ENCODE assay signal across 18 cellular contexts in the genomic region with DNA sequence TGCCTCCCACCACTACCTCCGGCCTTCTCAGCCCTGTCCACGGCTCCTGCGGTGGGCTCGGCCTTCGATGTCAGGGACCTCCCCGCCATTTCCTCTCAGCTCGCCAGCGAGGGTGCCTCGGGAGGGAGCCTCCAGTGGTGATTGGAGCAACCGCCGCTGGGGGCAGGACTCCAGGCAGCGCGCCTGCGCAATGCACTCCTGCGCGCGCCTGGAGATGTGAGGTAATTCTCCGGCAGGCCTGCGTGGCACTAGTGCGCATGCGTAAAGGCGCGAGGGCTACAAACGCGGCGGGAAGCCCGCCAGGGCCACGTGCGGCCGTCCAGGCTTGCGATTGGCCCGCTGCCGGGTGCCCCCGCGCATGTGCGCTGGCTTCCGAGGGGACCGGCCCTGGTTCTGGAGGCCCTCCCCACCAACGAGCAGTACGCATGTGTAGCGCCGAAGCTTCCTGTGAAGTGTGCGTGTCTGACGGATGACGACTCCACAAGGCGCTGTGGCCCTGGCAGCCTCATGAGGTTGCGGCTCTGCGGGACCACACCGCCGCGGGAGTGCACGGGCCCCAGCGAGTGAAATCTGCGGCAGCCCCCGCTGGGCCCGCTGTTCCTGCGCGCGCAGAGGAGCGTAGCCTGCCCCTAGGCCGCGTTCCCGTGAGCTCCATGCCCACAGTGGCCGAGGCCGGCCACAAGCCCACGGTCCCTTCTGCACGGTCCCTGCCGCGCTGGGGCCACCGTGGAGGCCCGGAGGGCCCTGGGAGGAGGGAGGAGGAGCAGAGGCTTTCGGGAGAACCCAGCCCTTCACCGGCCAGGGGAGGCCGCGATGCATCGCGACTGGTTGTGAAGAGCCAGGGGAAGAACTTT. TPM values are rescaled to one million over a fixed set of nuclear protein-coding genes. Genes with fewer than 3 reads are reported as not detected.
DNase-seq lines count a peak whose midpoint lies in the region; ATAC-seq, FAIRE-seq and TF ChIP-seq lines count a peak whose summit lies in the region.
"Had no signal": no experiment of that assay in that cellular context is flagged by ENCODE, and none has a peak within 500 bp of the region (broad histone marks: within the 10 kb centered on the region; RNA-seq: fewer than 3 reads in every experiment).

SYCE1 (minus strand) TSS at position 143 of the 854 bp plus-strand sequence; CDS start at position 89, 54 bp downstream.

- no peak within 1 kb of the TSS for H3K4me2 ChIP-seq in HepG2 (ENCODE audit: low read depth, low read length)

- no peak within 1 kb of the TSS for H2AFZ ChIP-seq in HepG2 (ENCODE audit: low read length)

- H3K36me3 ChIP-seq in liver (ENCODE audit: control insufficient read depth in 4 of 4, insufficient read depth in 3 of 4, low read depth in 1 of 4, low read length in 3 of 4): no peaks in the 10 kb centered on the region
- H3K36me3 ChIP-seq in HepG2 (replicated peaks in 1 of 2; ENCODE audit: control insufficient read depth in 1 of 2, insufficient read depth in 2 of 2, low read length in 2 of 2): no peaks in the 10 kb centered on the region
- H3K36me3 ChIP-seq: neutrophil, stomach had no signal

- TF ChIP-seq CTCF in liver (IDR thresholded peaks at IDR 0.05; ENCODE audit: low read depth, low read length, missing input control) (no peak), HepG2 (CRISPR knock-in tag; IDR thresholded peaks at IDR 0.05) (no peak)

- peaks cover 0 to 6% (median 0%) of the 10 kb centered on the region in 3 donors for H3K9me3 Mint-ChIP-seq in T-cell
- H3K9me3 Mint-ChIP-seq: central memory CD8-positive, alpha-beta T cell had no signal

- no TSS peak for BruUV-seq in HepG2 (replicated peaks; lab: Mats Ljungman, UMichigan)

- H4K20me1 ChIP-seq in HepG2 (ENCODE audit: insufficient read depth, low read length): no peaks in the 10 kb centered on the region

- CTCF ChIA-PET in HepG2 (lab: Yijun Ruan, JAX; ENCODE audit: low intra/inter-chr PET ratio, low total read pairs) (no interaction called here), T-cell (lab: Charles Lee) (no interaction called here)

- H3K27me3 ChIP-seq in liver (ENCODE audit: control insufficient read depth in 4 of 4, insufficient read depth in 4 of 4, low read length in 3 of 4): peaks cover 0 to 4% (median 0%) of the 10 kb centered on the region in 4 donors
- 0 out of 5 replicates have a peak, but pooled peaks cover 0 to 12% of the 10 kb centered on the region in 2 experiments for H3K27me3 ChIP-seq in HepG2 (ENCODE audit: control insufficient read depth in 1 of 2, insufficient read depth in 2 of 2, low read length in 2 of 2)
- H3K27me3 ChIP-seq: foreskin keratinocyte had no signal

- H3K4me1 ChIP-seq in liver (ENCODE audit: control insufficient read depth in 4 of 4, insufficient read depth in 4 of 4, low read length in 3 of 4) (no peaks in the 10 kb centered on the region), HepG2 (ENCODE audit: insufficient read depth, low read length) (no peaks in the 10 kb centered on the region)
- H3K4me1 ChIP-seq: foreskin keratinocyte, stomach had no signal

- intact Hi-C loops in HepG2 (cut with micrococcal nuclease; ENCODE audit: unreplicated experiment) (no loop called here), left ventricle myocardium superior (cut with micrococcal nuclease) (no loop called here)

- TF ChIP-seq RAD21 in liver (IDR thresholded peaks at IDR 0.05) (no peak), HepG2 (CRISPR knock-in tag; IDR thresholded peaks at IDR 0.05) (no peak)

- no peak for TF ChIP-seq POLR2A in HepG2 (IDR thresholded peaks at IDR 0.05; ENCODE audit: insufficient read depth in 1 of 2, low read depth in 2 of 2, low read length in 2 of 2)

- no peaks in the 10 kb centered on the region for H3K79me2 ChIP-seq in HepG2 (ENCODE audit: insufficient read depth, low read length)

- peaks cover 0 to 5% (median 0%) of the 10 kb centered on the region in 4 donors for H3K9me3 ChIP-seq in liver (ENCODE audit: control insufficient read depth in 4 of 4, low read length in 3 of 4)
- no peaks in the 10 kb centered on the region for H3K9me3 ChIP-seq in HepG2 (ENCODE audit: low read length)

- H3K9ac ChIP-seq in liver (ENCODE audit: low read depth in 1 of 2, low read length in 2 of 2) (no peak within 1 kb of the TSS), HepG2 (ENCODE audit: insufficient read depth, low read depth, low read length) (no peak within 1 kb of the TSS)

- peaks cover 0 to 2% (median 0%) of the 10 kb centered on the region in 3 donors for H3K4me1 Mint-ChIP-seq in T-cell
- H3K4me1 Mint-ChIP-seq: central memory CD8-positive, alpha-beta T cell had no signal

- H3K36me3 Mint-ChIP-seq in T-cell: no peaks in the 10 kb centered on the region

- TF ChIP-seq EP300 in HepG2 (IDR thresholded peaks at IDR 0.05; ENCODE audit: low read depth in 2 of 2, low read length in 2 of 2): no peak
- no peak for TF ChIP-seq EP300 in HepG2 (CRISPR knock-in tag; IDR thresholded peaks at IDR 0.05; ENCODE audit: borderline replicate concordance)

- no peak for ATAC-seq in HepG2
- peak in 3 of 4 experiments; percentile 11 to 82 (median 30) for ATAC-seq in T-cell (replicated peaks in 1 of 4)
- ATAC-seq in left ventricle myocardium superior: peak; percentile 14
- no peak for ATAC-seq in GM21619 (IDR thresholded peaks at IDR 0.05; ENCODE audit: unreplicated experiment)
- no peak for ATAC-seq in GM21576 (IDR thresholded peaks at IDR 0.05; ENCODE audit: unreplicated experiment)
- ATAC-seq: foreskin keratinocyte had no signal

- H3K27ac ChIP-seq in liver (ENCODE audit: low read depth in 1 of 2, low read length in 2 of 2) (no peak within 1 kb of the TSS), HepG2 (ENCODE audit: extremely low read length, insufficient read depth, low read length) (no peak within 1 kb of the TSS)
- H3K27ac ChIP-seq: foreskin keratinocyte, neutrophil had no signal

- in situ Hi-C loops in HepG2 (cut with HindIII; ENCODE audit: extremely low pct_ligation_motif_present, low pct_unique_long_range_greater_than_20kb): no loop called here
- in situ Hi-C loops in ACHN (cut with HindIII; ENCODE audit: low pct_ligation_motif_present, low pct_unique_long_range_greater_than_20kb, low sequenced_read_pairs): no loop called here

- no peak within 1 kb of the TSS for H3K27ac Mint-ChIP-seq in T-cell

- H3K4me3 ChIP-seq in liver (ENCODE audit: low read depth in 1 of 3, low read length in 3 of 3) (peak within 1 kb of the TSS in 1 of 3 donors; percentile 33), HepG2 (replicated peaks in 1 of 3; ENCODE audit: insufficient read depth in 1 of 3, low read depth in 2 of 3, low read length in 3 of 3) (no peak within 1 kb of the TSS)

- 53% methylated on average over 77 of the region's 77 CpGs for WGBS in liver
- 85% methylated on average over 59 of the region's 77 CpGs for WGBS in HepG2 (ENCODE audit: low lambda C conversion rate)

- POLR2A ChIA-PET in HepG2 (lab: Yijun Ruan, JAX): no interaction called here
- POLR2A ChIA-PET in T-cell (lab: Charles Lee): no interaction called here

- H3K27me3 Mint-ChIP-seq in T-cell: peaks cover 16% of the 10 kb centered on the region in 2 donors

- DNase-seq in HepG2 (ENCODE audit: low spot score) (no peak), T-cell (peak in 9 of 34 experiments; percentile 0 to 34 (median 19)), left ventricle myocardium superior (peak; percentile 43), stromal cell of bone marrow (ENCODE audit: low read depth) (peak; percentile 39), ACHN (no peak)
- DNase-seq: foreskin keratinocyte, KBM-7, mesenchymal stem cell, NCI-H1048, stomach had no signal

- H3K4me3 Mint-ChIP-seq in T-cell: no peak within 1 kb of the TSS
- H3K4me3 Mint-ChIP-seq: central memory CD8-positive, alpha-beta T cell had no signal

- FAIRE-seq in HepG2 (lab: Jason Lieb, UNC): no peak
- FAIRE-seq: endometrium had no signal

TF ChIP-seq in liver, 16 proteins besides CTCF, POLR2A, EP300 and RAD21:
- TF ChIP-seq YY1 (IDR thresholded peaks at IDR 0.05) (peak; percentile 54), NR2F2 (IDR thresholded peaks at IDR 0.05) (no peak)

TF ChIP-seq in HepG2, 621 proteins besides CTCF, POLR2A, EP300 and RAD21 (continues in another document):
- no peak for TF ChIP-seq CCAR2 (optimal IDR thresholded peaks at IDR 0.05; ENCODE audit: low read depth, low read length)
- no peak for TF ChIP-seq PRPF4 (IDR thresholded peaks at IDR 0.05; ENCODE audit: low read depth, low read length, poor library complexity, severe bottlenecking)
- no peak for TF ChIP-seq SMARCC2 (IDR thresholded peaks at IDR 0.05)

RNA-seq across cellular contexts. Expression of gene SYCE1, which starts in this region (rescaled TPM):
- total RNA-seq in liver (under 1 TPM in 1 of 2 donors, not detected in 1; 0.33 TPM), HepG2 (2016; rRNA removed; fragmentation: Illumina TruSeq; extraction: Trizol) (not detected in 2 replicates), T-cell (1 to 10 TPM in 1 of 5 donors, under 1 TPM in 3, not detected in 1; 0.32 to 1.6 (median 0.59) TPM), left ventricle myocardium superior (0.47 TPM)
- polyA plus RNA-seq in liver (1 to 10 TPM; 2.1 to 5.4 TPM), HepG2 (2011; rRNA removed) (not detected in 2 replicates)
- total RNA-seq in HepG2 (2016; cell fraction: cytosol; rRNA removed; fragmentation: Illumina TruSeq; extraction: Trizol; ENCODE audit: low read depth): not detected in 2 replicates
- not detected in 2 replicates for total RNA-seq in HepG2 (2016; cell fraction: insoluble cytoplasmic fraction; rRNA removed; fragmentation: Illumina TruSeq; extraction: Trizol)
- not detected in 2 replicates for total RNA-seq in HepG2 (2016; cell fraction: membrane; rRNA removed; fragmentation: Illumina TruSeq; extraction: Trizol)
- total RNA-seq in HepG2 (2016; cell fraction: nucleus; rRNA removed; fragmentation: Illumina TruSeq; extraction: Trizol): not detected in 2 replicates
- polyA plus RNA-seq in HepG2 (2011; cell fraction: cytosol; rRNA removed): not detected in 2 replicates
- not detected in 2 replicates for polyA plus RNA-seq in HepG2 (2011; cell fraction: nucleus; rRNA removed)
- 0.19 TPM in 1 of 2 replicates, not detected in the other for polyA plus RNA-seq in HepG2 (2012)
- polyA plus RNA-seq in HepG2 (2016; cell fraction: cytosol; fragmentation: Illumina TruSeq; extraction: Trizol; ENCODE audit: low read depth): not detected in 2 replicates
- polyA plus RNA-seq in HepG2 (2016; cell fraction: insoluble cytoplasmic fraction; fragmentation: Illumina TruSeq; extraction: Trizol; ENCODE audit: low read depth): not detected in 2 replicates
- polyA plus RNA-seq in HepG2 (2016; cell fraction: membrane; fragmentation: Illumina TruSeq; extraction: Trizol; ENCODE audit: low read depth): not detected in 2 replicates
- polyA plus RNA-seq in HepG2 (2016; cell fraction: nucleus; fragmentation: Illumina TruSeq; extraction: Trizol; ENCODE audit: insufficient read depth, low read depth): not detected in 2 replicates
- not detected in 2 replicates for polyA minus RNA-seq in HepG2 (2011; rRNA and poly(A)+ RNA removed; ENCODE audit: low replicate concordance)
- not detected in 2 replicates for polyA minus RNA-seq in HepG2 (2011; cell fraction: cytosol; rRNA and poly(A)+ RNA removed)
- polyA minus RNA-seq in HepG2 (2011; cell fraction: nucleus; rRNA and poly(A)+ RNA removed): not detected in 2 replicates
- total RNA-seq: RPMI7951, skeletal muscle tissue, stomach had no signal
- polyA plus RNA-seq: foreskin keratinocyte had no signal

Comparison
In these comparisons a context has a peak if more than half of its experiments do, and no peak if none do; other contexts are left out.
1. Peak in DNase-seq and ATAC-seq in left ventricle myocardium superior; RNA of the gene not detected or under 1 TPM.
2. ATAC-seq: peak in T-cell (3 of 4); none in HepG2 (single experiment), GM21619 (single experiment) and GM21576 (single experiment).